ENCODE assay signal across 1 cellular context in genomic region chr6:20236899-20237600, GRCh38.
TF ChIP-seq lines count a peak whose summit lies in the region.

No MANE protein-coding gene starts in this region.

TF ChIP-seq in GM23338, 12 proteins besides CTCF, POLR2A, EP300 and RAD21 (continued from another document):
- TF ChIP-seq ZNF462 (CRISPR knock-in tag; IDR thresholded peaks at IDR 0.05) (no peak), ZNF331 (CRISPR knock-in tag; IDR thresholded peaks at IDR 0.05; ENCODE audit: low read depth) (no peak), ETS1 (IDR thresholded peaks at IDR 0.05) (no peak), POLR2AphosphoS5 (IDR thresholded peaks at IDR 0.05; ENCODE audit: low read depth) (no peak)
